In the genomic region with DNA sequence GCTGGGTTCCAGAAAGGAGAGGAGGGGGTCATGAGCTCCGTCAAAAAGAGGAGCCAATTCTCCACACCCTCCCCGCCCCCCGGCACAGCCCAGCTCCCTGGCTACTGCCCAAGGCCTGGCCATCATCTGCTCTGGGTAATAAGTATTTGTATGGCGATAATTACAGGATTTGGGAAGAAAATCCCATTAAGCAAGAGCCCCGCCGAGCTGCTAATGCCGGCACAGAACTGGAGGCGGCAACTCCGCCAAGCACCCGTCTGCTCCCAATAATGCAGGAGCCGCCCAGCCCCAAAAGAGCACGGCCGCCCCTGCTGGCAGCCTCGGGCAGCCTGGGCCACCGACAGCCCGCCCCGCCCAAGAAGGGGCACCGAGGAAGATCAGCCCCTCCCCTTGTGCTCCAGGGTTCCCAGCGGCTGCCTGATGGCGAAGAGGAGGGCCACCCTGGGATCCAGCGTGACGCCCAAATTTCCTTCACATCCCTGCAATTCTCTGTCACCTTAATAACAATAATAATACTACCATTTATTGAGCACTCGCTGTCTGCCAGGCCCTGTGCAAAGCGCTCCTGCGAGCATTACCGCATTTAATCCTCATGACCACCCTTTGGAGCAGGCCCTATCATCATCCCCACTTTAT, we compare ENCODE assay signal across 7 cellular contexts. TPM values are rescaled to one million over a fixed set of nuclear protein-coding genes. Genes with fewer than 3 reads are reported as not detected.
DNase-seq lines count a peak whose midpoint lies in the region; ATAC-seq, FAIRE-seq and TF ChIP-seq lines count a peak whose summit lies in the region.

No MANE protein-coding gene starts in this region.

- BruUV-seq in HCT116 (replicated peaks; lab: Mats Ljungman, UMichigan), result no TSS peak

- no peak for FAIRE-seq in frontal cortex (lab: Jason Lieb, UNC)

- no peak for TF ChIP-seq POLR2A in HCT116 (IDR thresholded peaks at IDR 0.05; ENCODE audit: borderline replicate concordance, extremely low read depth, insufficient read depth, insufficient read length)

- peaks cover 0 to 4% of the 10 kb centered on the region in 2 experiments; a peak in 2 of 4 replicates for H3K4me1 ChIP-seq in HCT116 (ENCODE audit: control insufficient read depth in 1 of 2, insufficient read depth in 2 of 2, low read length in 2 of 2)

- no peak overlapping the region for H3K4me3 ChIP-seq in HCT116 (replicated peaks in 1 of 2; ENCODE audit: low read depth in 1 of 2, low read length in 2 of 2)
- no peak overlapping the region for H3K4me3 ChIP-seq in retinal pigment epithelial cell (ENCODE audit: low read length)

- ATAC-seq in HCT116, result peak; percentile 94
- no peak for ATAC-seq in GM21390 (IDR thresholded peaks at IDR 0.05; ENCODE audit: unreplicated experiment)

- peak overlapping the region; percentile 55 for H3K4me2 ChIP-seq in HCT116 (ENCODE audit: low read length)

- H3K27me3 ChIP-seq in HCT116 (ENCODE audit: insufficient read depth, low read length), result peaks cover 21% of the 10 kb centered on the region; the same call in 1 of the 2 replicates

- TF ChIP-seq RAD21 in HCT116 (IDR thresholded peaks at IDR 0.05; ENCODE audit: low read depth), result no peak; the same call in 1 of the 2 replicates

- no peaks in the 10 kb centered on the region for H4K20me1 ChIP-seq in HCT116 (ENCODE audit: insufficient read depth)

- CTCF ChIA-PET in HCT116 (lab: Charles Lee), result interaction anchor here (0.6 to 1.4 kb wide), 2 partner anchors 95 to 107 kb away, joined by 3 to 7 read pairs; no protein-coding TSS in a partner anchor

- H2AFZ ChIP-seq in HCT116 (ENCODE audit: low read depth, low read length, poor library complexity, severe bottlenecking), result no peak overlapping the region

- POLR2A ChIA-PET in HCT116 (lab: Charles Lee), result no interaction called here

- H3K36me3 ChIP-seq in HCT116 (ENCODE audit: control insufficient read depth in 1 of 2, insufficient read depth in 2 of 2, low read length in 2 of 2), result no peaks in the 10 kb centered on the region

- intact Hi-C loops in HCT116 (cut with micrococcal nuclease), result no loop called here

- no peaks in the 10 kb centered on the region for H3K79me2 ChIP-seq in HCT116 (ENCODE audit: insufficient read depth, low read length)

- no peak for DNase-seq in HCT116 (ENCODE audit: low read depth, low spot score)
- DNase-seq in NCI-H82 (lab: John Stamatoyannopoulos, UW), result peak; percentile 97
- peak; percentile 44 to 61 for DNase-seq in frontal cortex (ENCODE audit: low spot score in 2 of 2)
- DNase-seq in retinal pigment epithelial cell (ENCODE audit: low read depth), result no peak
- no peak for DNase-seq in NOMO-1 treated with dmso at 0.1 percent for 144 hours (lab: John Stamatoyannopoulos, UW; ENCODE audit: unreplicated experiment)
- no peak for DNase-seq in GF-D8 (lab: John Stamatoyannopoulos, UW)

- RAD21 ChIA-PET in HCT116 (lab: Charles Lee; ENCODE audit: low non-redundant PET in 1 of 2, low total read pairs in 2 of 2, uncharacterized antibody in 2 of 2, unreplicated experiment in 2 of 2), result no interaction called here

- no peaks in the 10 kb centered on the region for H3K9me3 ChIP-seq in HCT116 (ENCODE audit: control insufficient read depth in 1 of 2, insufficient read depth in 1 of 2, low read depth in 1 of 2, low read length in 2 of 2)

- H3K9me2 ChIP-seq in HCT116 (ENCODE audit: insufficient read depth), result no peaks in the 10 kb centered on the region

- H3K27ac ChIP-seq in HCT116 (ENCODE audit: low read depth, low read length), result no peak overlapping the region

- H3K9ac ChIP-seq in HCT116 (ENCODE audit: low read length), result no peak overlapping the region

- peak; percentile 20 to 38 (median 38); a peak in 4 of 6 replicates for TF ChIP-seq CTCF in HCT116 (IDR thresholded peaks at IDR 0.05 in 2 of 3, conservative IDR thresholded peaks at IDR 0.05 in 1 of 3; ENCODE audit: borderline replicate concordance in 1 of 3, insufficient read depth in 1 of 3, low read depth in 2 of 3, low read length in 2 of 3)
- peak; percentile 38 for TF ChIP-seq CTCF in retinal pigment epithelial cell (conservative IDR thresholded peaks at IDR 0.05; ENCODE audit: low read depth, low read length)

TF ChIP-seq in HCT116, 20 proteins besides CTCF, POLR2A, EP300 and RAD21:
- TF ChIP-seq EZH2 (IDR thresholded peaks at IDR 0.05) (no peak), CEBPB (IDR thresholded peaks at IDR 0.05; ENCODE audit: low read depth) (no peak), TCF7L2 (IDR thresholded peaks at IDR 0.05; ENCODE audit: borderline replicate concordance, extremely low read depth, insufficient read depth, insufficient read length) (no peak), CBX3 (IDR thresholded peaks at IDR 0.05; ENCODE audit: low read depth) (no peak), JUND (IDR thresholded peaks at IDR 0.05) (no peak), SIN3A (IDR thresholded peaks at IDR 0.05; ENCODE audit: low read depth) (no peak)
TF ChIP-seq in HCT116: peak in this region for 0.

RNA-seq across cellular contexts. Expression of gene SLIT1, which starts 5.9 kb away (rescaled TPM):
- total RNA-seq in HCT116 (2021; ENCODE audit: unreplicated experiment) (0.42 TPM), frontal cortex (48.9 TPM)
- 0.16 and 0.20 TPM in 2 replicates for polyA plus RNA-seq in HCT116 (2012)

Comparison
In these comparisons a context has a peak if more than half of its experiments do, and no peak if none do; other contexts are left out.
1. DNase-seq: peak in NCI-H82 (single experiment) and frontal cortex (2 of 2); none in HCT116 (single experiment), retinal pigment epithelial cell (single experiment), NOMO-1 treated with dmso at 0.1 percent for 144 hours (single experiment) and GF-D8 (single experiment).
2. RNA of gene SLIT1, which starts 5.9 kb away (total RNA-seq): 48.9 TPM in frontal cortex (single experiment); 0.42 TPM in HCT116 (single experiment); every median in the first group is over 10 times any median in the second.